ENCODE assay signal across 15 cellular contexts in the genomic region with DNA sequence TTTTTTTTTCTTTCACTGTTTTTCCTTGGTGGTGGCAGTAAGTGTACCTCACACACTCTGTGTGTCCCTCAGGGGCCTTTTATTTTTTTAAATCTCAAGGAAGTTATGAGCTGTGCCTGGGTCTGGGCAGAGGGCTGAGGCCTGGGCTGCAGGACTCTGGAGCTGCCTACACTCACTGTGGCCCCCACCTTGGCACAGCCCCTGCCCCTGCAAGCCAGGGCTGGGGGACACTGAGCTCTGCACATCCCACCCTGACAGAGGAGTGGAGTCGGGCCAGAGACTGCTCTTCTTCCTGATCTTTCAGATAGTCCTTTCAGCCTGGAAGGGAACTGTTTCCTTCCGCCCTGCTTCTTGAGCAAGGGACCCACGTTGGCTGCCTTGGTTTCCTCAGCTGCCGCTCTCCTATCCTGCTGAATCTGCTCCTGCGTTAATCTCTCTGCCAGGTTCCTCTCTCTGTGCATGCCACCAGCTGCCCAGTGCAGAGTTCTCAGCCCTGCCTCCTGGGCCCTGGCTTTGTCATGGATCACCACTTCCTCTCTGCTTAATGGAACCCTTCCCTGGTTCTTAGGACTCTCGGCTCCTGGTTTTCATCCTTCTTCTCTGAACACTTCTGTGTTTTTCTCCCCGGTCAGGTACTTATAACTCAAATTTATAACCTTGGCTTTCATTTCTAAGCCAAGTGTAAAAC.
A peak's percentile ranks its signal among the peaks of the same experiment; 100 is the strongest.
DNase-seq lines count a peak whose midpoint lies in the region; ATAC-seq and TF ChIP-seq lines count a peak whose summit lies in the region.
"Had no signal": no experiment of that assay in that cellular context is flagged by ENCODE, and none has a peak within 500 bp of the region (broad histone marks: within the 10 kb centered on the region; RNA-seq: fewer than 3 reads in every experiment).

No MANE protein-coding gene starts in this region.

- H3K79me1 ChIP-seq in mesendoderm (ENCODE audit: low read length): no peaks in the 10 kb centered on the region

- no peak for TF ChIP-seq CTCF in natural killer cell (IDR thresholded peaks at IDR 0.05)
- TF ChIP-seq CTCF in nephron progenitor cell (IDR thresholded peaks at IDR 0.05): no peak

- no peaks in the 10 kb centered on the region for H3K4me1 ChIP-seq in mesendoderm (ENCODE audit: control insufficient read depth, low read depth, low read length)

- H3K56ac ChIP-seq in mesendoderm (ENCODE audit: low read length): no peak overlapping the region

- no peaks in the 10 kb centered on the region for H3K36me3 Mint-ChIP-seq in natural killer cell treated with Interleukin-12 subunit alpha and Interleukin-12 subunit beta and Interleukin-15 and Interleukin-18, amount 100 ng/mL, for 72 hours
- H3K36me3 Mint-ChIP-seq in natural killer cell (no peaks in the 10 kb centered on the region), T-helper 17 cell (ENCODE audit: low read depth) (no peaks in the 10 kb centered on the region), nephron progenitor cell (ENCODE audit: low read depth) (no peaks in the 10 kb centered on the region)

- no peak overlapping the region for H3K27ac ChIP-seq in mesendoderm (ENCODE audit: low read depth, low read length)
- H3K27ac ChIP-seq: BLaER1 treated with 17β-estradiol and CSF1 and Interleukin-3, amounts not matched to agents 10 nM and 100 nM had no signal

- DNase-seq in natural killer cell treated with Interleukin-12 subunit alpha and Interleukin-12 subunit beta and Interleukin-15 and Interleukin-18, amount 100 ng/mL, for 72 hours (ENCODE audit: low spot score): no peak
- DNase-seq in natural killer cell: no peak
- DNase-seq in T-helper 17 cell: no peak
- peak; percentile 7 for DNase-seq in nephron progenitor cell
- DNase-seq in UCSD-AML1 (lab: John Stamatoyannopoulos, UW; ENCODE audit: unreplicated experiment): no peak
- no peak for DNase-seq in mesendoderm
- no peak for DNase-seq in activated CD4-positive, alpha-beta T cell treated with anti-CD3 and anti-CD28 coated beads, Interleukin-2, amount 50 U/mL, for 48 hours
- DNase-seq: ACHN; CD4-positive, CD25-positive, alpha-beta regulatory T cell; DMS53; GF-D8; HCEC 1CT; HFFc6 had no signal

- ATAC-seq in natural killer cell treated with Interleukin-12 subunit alpha and Interleukin-12 subunit beta and Interleukin-15 and Interleukin-18, amount 100 ng/mL, for 72 hours: peak; percentile 55 to 60
- ATAC-seq in natural killer cell (no peak), T-helper 17 cell (no peak)
- ATAC-seq: HepG2 had no signal

- H3K23ac ChIP-seq in mesendoderm (ENCODE audit: low read length): no peak overlapping the region

- no peak overlapping the region for H3K18ac ChIP-seq in mesendoderm (ENCODE audit: low read length)

- no peaks in the 10 kb centered on the region for H3K9me3 ChIP-seq in T-helper 17 cell (ENCODE audit: control insufficient read depth, low read length, poor library complexity, severe bottlenecking)

- H3K4me2 ChIP-seq in mesendoderm (ENCODE audit: low read length): no peak overlapping the region

- peaks cover 21 to 61% of the 10 kb centered on the region in 2 donors for H3K27me3 Mint-ChIP-seq in natural killer cell treated with Interleukin-12 subunit alpha and Interleukin-12 subunit beta and Interleukin-15 and Interleukin-18, amount 100 ng/mL, for 72 hours
- H3K27me3 Mint-ChIP-seq in natural killer cell (ENCODE audit: low read depth in 2 of 2) (peaks cover 13 to 49% of the 10 kb centered on the region in 2 donors), T-helper 17 cell (peaks cover 35% of the 10 kb centered on the region), nephron progenitor cell (ENCODE audit: low read depth, poor library complexity) (peaks cover 4% of the 10 kb centered on the region)

- H4K5ac ChIP-seq in mesendoderm (ENCODE audit: low read length): no peak overlapping the region

- no peak overlapping the region for H2AK5ac ChIP-seq in mesendoderm (ENCODE audit: low read length)

- no peaks in the 10 kb centered on the region for H3K36me3 ChIP-seq in mesendoderm (ENCODE audit: control insufficient read depth, insufficient read depth, low read length)
- H3K36me3 ChIP-seq: BLaER1 treated with 17β-estradiol and CSF1 and Interleukin-3, amounts not matched to agents 10 nM and 100 nM had no signal

- intact Hi-C loops in natural killer cell (cut with micrococcal nuclease): loop anchor here (10.0 kb wide), 1 partner anchor 615 kb away; no protein-coding TSS in a partner anchor

- no peak overlapping the region for H3K4ac ChIP-seq in mesendoderm (ENCODE audit: low read depth, low read length)

- H3K27ac Mint-ChIP-seq in natural killer cell treated with Interleukin-12 subunit alpha and Interleukin-12 subunit beta and Interleukin-15 and Interleukin-18, amount 100 ng/mL, for 72 hours: no peak overlapping the region
- H3K27ac Mint-ChIP-seq in natural killer cell (no peak overlapping the region), T-helper 17 cell (peak overlapping the region; percentile 32), nephron progenitor cell (peak overlapping the region; percentile 90)
- H3K27ac Mint-ChIP-seq: CD4-positive, CD25-positive, alpha-beta regulatory T cell; HFFc6 had no signal

- no peaks in the 10 kb centered on the region for H3K9me3 Mint-ChIP-seq in natural killer cell treated with Interleukin-12 subunit alpha and Interleukin-12 subunit beta and Interleukin-15 and Interleukin-18, amount 100 ng/mL, for 72 hours
- H3K9me3 Mint-ChIP-seq in natural killer cell: no peaks in the 10 kb centered on the region
- peaks cover under 1% of the 10 kb centered on the region for H3K9me3 Mint-ChIP-seq in nephron progenitor cell
- H3K9me3 Mint-ChIP-seq: HFFc6 had no signal

- H3K4me3 ChIP-seq in mesendoderm (ENCODE audit: low read length): no peak overlapping the region
- H3K4me3 ChIP-seq: BLaER1 treated with 17β-estradiol and CSF1 and Interleukin-3, amounts not matched to agents 10 nM and 100 nM had no signal

- no peaks in the 10 kb centered on the region for H3K4me1 Mint-ChIP-seq in natural killer cell treated with Interleukin-12 subunit alpha and Interleukin-12 subunit beta and Interleukin-15 and Interleukin-18, amount 100 ng/mL, for 72 hours (ENCODE audit: low read depth in 2 of 2)
- H3K4me1 Mint-ChIP-seq in natural killer cell: no peaks in the 10 kb centered on the region
- H3K4me1 Mint-ChIP-seq in T-helper 17 cell: peaks cover 8% of the 10 kb centered on the region
- H3K4me1 Mint-ChIP-seq in nephron progenitor cell: peaks cover 34% of the 10 kb centered on the region

- H4K8ac ChIP-seq in mesendoderm (ENCODE audit: low read depth, low read length): no peak overlapping the region

- H3K9ac ChIP-seq in mesendoderm (ENCODE audit: low read length): no peak overlapping the region
- H3K9ac ChIP-seq: BLaER1 treated with 17β-estradiol and CSF1 and Interleukin-3, amounts not matched to agents 10 nM and 100 nM had no signal

- no peaks in the 10 kb centered on the region for H3K79me2 ChIP-seq in mesendoderm (ENCODE audit: control insufficient read depth, insufficient read depth, low read length)

- H3K4me3 Mint-ChIP-seq in natural killer cell treated with Interleukin-12 subunit alpha and Interleukin-12 subunit beta and Interleukin-15 and Interleukin-18, amount 100 ng/mL, for 72 hours: no peak overlapping the region
- H3K4me3 Mint-ChIP-seq in natural killer cell (no peak overlapping the region), T-helper 17 cell (no peak overlapping the region), nephron progenitor cell (no peak overlapping the region)
- H3K4me3 Mint-ChIP-seq: CD4-positive, CD25-positive, alpha-beta regulatory T cell; HFFc6 had no signal

- H2BK120ac ChIP-seq in mesendoderm (ENCODE audit: low read depth, low read length): no peak overlapping the region

- no peak overlapping the region for H2BK15ac ChIP-seq in mesendoderm (replicated peaks; ENCODE audit: low read depth)

- H3K27me3 ChIP-seq in mesendoderm (ENCODE audit: insufficient read depth, low read length, poor library complexity): no peaks in the 10 kb centered on the region
- H3K27me3 ChIP-seq: BLaER1 treated with 17β-estradiol and CSF1 and Interleukin-3, amounts not matched to agents 10 nM and 100 nM had no signal

- WGBS in mesendoderm (ENCODE audit: extremely low coverage, insufficient coverage, low lambda C conversion rate): no CpG with 5 or more reads among the region's 7 CpGs

- H2BK5ac ChIP-seq in mesendoderm (ENCODE audit: low read length): no peak overlapping the region

Comparison
In these comparisons a context has a peak if more than half of its experiments do, and no peak if none do; other contexts are left out.
1. ATAC-seq: peak in natural killer cell treated with Interleukin-12 subunit alpha and Interleukin-12 subunit beta and Interleukin-15 and Interleukin-18, amount 100 ng/mL, for 72 hours (2 of 2); none in natural killer cell (0 of 3) and T-helper 17 cell (single experiment).
2. H3K27ac Mint-ChIP-seq: peak in T-helper 17 cell (single experiment) and nephron progenitor cell (single experiment); none in natural killer cell treated with Interleukin-12 subunit alpha and Interleukin-12 subunit beta and Interleukin-15 and Interleukin-18, amount 100 ng/mL, for 72 hours (0 of 2) and natural killer cell (0 of 2).